In the genomic region with DNA sequence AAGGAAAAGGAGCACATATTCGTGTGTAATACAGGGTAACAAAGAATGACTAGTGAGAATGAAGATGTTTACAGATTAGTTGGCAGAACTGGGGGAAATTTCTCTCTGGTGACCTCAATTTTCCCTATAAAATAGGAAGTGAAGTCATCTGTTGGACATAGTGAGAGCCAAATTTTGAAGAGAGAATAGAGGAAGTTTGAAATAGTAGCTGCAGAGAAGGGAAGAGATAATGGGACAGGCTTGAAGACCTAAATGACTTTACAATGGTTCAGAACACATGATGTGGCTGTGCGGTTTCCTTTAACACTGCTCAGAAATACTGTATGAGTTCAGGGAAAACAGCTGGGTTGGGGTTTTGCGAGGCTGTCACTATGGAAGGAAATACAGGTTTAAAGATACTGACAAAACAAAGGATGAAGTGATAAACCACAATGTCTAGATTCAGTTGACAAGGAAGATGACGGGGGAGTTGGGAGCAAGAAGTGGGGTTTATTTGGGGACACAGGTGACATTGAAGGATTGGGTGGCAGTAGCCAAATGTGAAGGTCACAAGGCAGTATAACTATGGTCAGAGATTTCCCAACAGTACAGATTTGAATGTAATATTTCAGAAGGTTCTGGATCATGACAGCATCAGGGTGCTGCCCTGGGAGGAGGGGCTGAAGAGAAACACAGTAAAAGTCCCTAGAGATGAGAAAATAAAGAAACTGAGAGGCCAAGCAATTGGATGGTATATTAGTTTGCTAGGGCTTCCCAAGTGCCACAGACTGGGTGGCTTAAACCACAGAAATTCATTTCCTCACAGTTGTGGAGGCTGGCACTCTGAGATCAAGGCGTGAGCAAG, we compare ENCODE assay signal across 9 cellular contexts.
DNase-seq lines count a peak whose midpoint lies in the region; ATAC-seq and TF ChIP-seq lines count a peak whose summit lies in the region.
"Had no signal": no experiment of that assay in that cellular context is flagged by ENCODE, and none has a peak within 500 bp of the region (broad histone marks: within the 10 kb centered on the region; RNA-seq: fewer than 3 reads in every experiment).

No MANE protein-coding gene starts in this region.

- no peak overlapping the region for H3K4me3 Mint-ChIP-seq in Caco-2 (ENCODE audit: unreplicated experiment)

- intact Hi-C loops in esophagus muscularis mucosa (cut with DNase I) (no loop called here), Caco-2 (cut with micrococcal nuclease; ENCODE audit: unreplicated experiment) (no loop called here)

- ATAC-seq in HG03575 (IDR thresholded peaks at IDR 0.05; ENCODE audit: extremely low read depth, insufficient number of reproducible peaks, low FRiP score, unreplicated experiment): peak; percentile 85

- BruUV-seq in Caco-2 (replicated peaks; lab: Mats Ljungman, UMichigan): no TSS peak

- no peaks in the 10 kb centered on the region for H3K27me3 Mint-ChIP-seq in Caco-2 (ENCODE audit: insufficient read depth, unreplicated experiment)

- H3K27me3 ChIP-seq in esophagus muscularis mucosa: no peaks in the 10 kb centered on the region
- no peaks in the 10 kb centered on the region for H3K27me3 ChIP-seq in Caco-2 (replicated peaks; ENCODE audit: control insufficient read depth, insufficient read depth, low read length)
- H3K27me3 ChIP-seq: foreskin keratinocyte had no signal

- H3K4me3 ChIP-seq in esophagus muscularis mucosa (no peak overlapping the region), Caco-2 (ENCODE audit: low read depth, low read length) (no peak overlapping the region)

- H3K36me3 ChIP-seq in esophagus muscularis mucosa: no peaks in the 10 kb centered on the region
- H3K36me3 ChIP-seq in Caco-2 (ENCODE audit: control insufficient read depth, insufficient read depth, low read length): no peaks in the 10 kb centered on the region

- no peaks in the 10 kb centered on the region for H3K9me3 Mint-ChIP-seq in Caco-2 (ENCODE audit: unreplicated experiment)

- whole genome bisulfite sequencing in esophagus muscularis mucosa: 56% methylated on average over 5 of the region's 5 CpGs

- peaks cover 10 to 14% (median 12%) of the 10 kb centered on the region in 4 donors for H3K4me1 ChIP-seq in esophagus muscularis mucosa
- H3K4me1 ChIP-seq in Caco-2: no peaks in the 10 kb centered on the region

- no peak for TF ChIP-seq EP300 in esophagus muscularis mucosa (IDR thresholded peaks at IDR 0.05)

- H3K27ac Mint-ChIP-seq in Caco-2 (ENCODE audit: unreplicated experiment): no peak overlapping the region

- TF ChIP-seq POLR2A in esophagus muscularis mucosa (IDR thresholded peaks at IDR 0.05; ENCODE audit: low read depth): no peak

- POLR2A ChIA-PET in Caco-2 (lab: Charles Lee): no interaction called here

- peak; percentile 31 for DNase-seq in Ammon's horn (ENCODE audit: low spot score)
- DNase-seq in GM20000 (ENCODE audit: low spot score): peak; percentile 31
- DNase-seq in activated CD4-positive, alpha-beta T cell treated with anti-CD3 and anti-CD28 coated beads, Interleukin-2, amount 50 U/mL, for 24 hours (ENCODE audit: low read depth in 1 of 2, low spot score in 1 of 2): peak; percentile 28 to 69
- no peak for DNase-seq in esophagus muscularis mucosa (ENCODE audit: extremely low spot score)
- DNase-seq in stimulated activated CD4-positive, alpha-beta T cell treated with anti-CD3 and anti-CD28 coated beads, Interleukin-1b, Interleukin-23, amount 100 ng/mL, for 4 hours (ENCODE audit: low read depth in 2 of 2): peak; percentile 13 to 43
- DNase-seq in NCI-H510A treated with DMSO at 0.1 percent for 48 hours (lab: John Stamatoyannopoulos, UW): no peak
- no peak for DNase-seq in Caco-2

- CTCF ChIA-PET in Caco-2 (lab: Charles Lee): no interaction called here

- H3K36me3 Mint-ChIP-seq in Caco-2 (ENCODE audit: insufficient read depth, unreplicated experiment): no peaks in the 10 kb centered on the region

- TF ChIP-seq CTCF in GM20000 (IDR thresholded peaks at IDR 0.05; ENCODE audit: extremely low read depth, missing control alignments) (no peak), esophagus muscularis mucosa (IDR thresholded peaks at IDR 0.05) (no peak), Caco-2 (IDR thresholded peaks at IDR 0.05; ENCODE audit: insufficient read depth in 1 of 2, low read depth in 1 of 2, low read length in 1 of 2, severe bottlenecking in 1 of 2, unreplicated experiment in 1 of 2) (no peak)

- H3K9me3 ChIP-seq in esophagus muscularis mucosa (no peaks in the 10 kb centered on the region), Caco-2 (no peaks in the 10 kb centered on the region)

- H3K4me1 Mint-ChIP-seq in Caco-2 (ENCODE audit: low read depth, unreplicated experiment): no peaks in the 10 kb centered on the region

- H3K27ac ChIP-seq in esophagus muscularis mucosa (replicated peaks in 1 of 4): peak overlapping the region; percentile 16 to 66 (median 22)
- H3K27ac ChIP-seq: foreskin keratinocyte had no signal

Comparison
In these comparisons a context has a peak if more than half of its experiments do, and no peak if none do; other contexts are left out.
1. DNase-seq: peak in Ammon's horn (single experiment), GM20000 (single experiment), activated CD4-positive, alpha-beta T cell treated with anti-CD3 and anti-CD28 coated beads, Interleukin-2, amount 50 U/mL, for 24 hours (2 of 2) and stimulated activated CD4-positive, alpha-beta T cell treated with anti-CD3 and anti-CD28 coated beads, Interleukin-1b, Interleukin-23, amount 100 ng/mL, for 4 hours (2 of 2); none in esophagus muscularis mucosa (single experiment), NCI-H510A treated with DMSO at 0.1 percent for 48 hours (single experiment) and Caco-2 (0 of 2).